Comparison of ENCODE assay signal across 20 cellular contexts in genomic region chr9:38185647-38186371, GRCh38.
"Had no signal": no experiment of that assay in that cellular context is flagged by ENCODE, and none has a peak within 500 bp of the region (broad histone marks: within the 10 kb centered on the region; RNA-seq: fewer than 3 reads in every experiment).

No MANE protein-coding gene starts in this region.

- H3K4me1 Mint-ChIP-seq: naive thymus-derived CD8-positive, alpha-beta T cell; stimulated activated naive B cell treated with anti-CD40 and anti-IgM and Interleukin-4, amounts not matched to agents 10 μg/mL and 1 μg/mL and 100 μg/mL, for 72 hours; stimulated activated naive CD8-positive, alpha-beta T cell treated with anti-CD3 and anti-CD28 coated beads, Interleukin-15, amount 100 ng/mL, for 72 hours had no signal

- H3K36me3 ChIP-seq: heart right ventricle, neutrophil, right lobe of liver, tibial nerve, upper lobe of right lung, vagina had no signal

- H3K4me3 ChIP-seq: dorsolateral prefrontal cortex, heart right ventricle, mucosa of descending colon, psoas muscle, right lobe of liver, testis, tibial nerve, upper lobe of right lung, vagina had no signal

- H3K4me3 Mint-ChIP-seq: naive thymus-derived CD8-positive, alpha-beta T cell; stimulated activated naive B cell treated with anti-CD40 and anti-IgM and Interleukin-4, amounts not matched to agents 10 μg/mL and 1 μg/mL and 100 μg/mL, for 72 hours; stimulated activated naive CD8-positive, alpha-beta T cell treated with anti-CD3 and anti-CD28 coated beads, Interleukin-15, amount 100 ng/mL, for 72 hours had no signal

- DNase-seq: dorsolateral prefrontal cortex; effector CD8-positive, alpha-beta T cell; heart right ventricle; hypothalamus; kidney glomerular epithelial cell; mucosa of descending colon; naive thymus-derived CD8-positive, alpha-beta T cell; psoas muscle; retina; right lobe of liver; stimulated activated CD4-positive, alpha-beta T cell treated with anti-CD3 and anti-CD28 coated beads, Interleukin-4, amount 100 ng/mL, for 1 hour; stimulated activated naive B cell treated with anti-CD40 and anti-IgM and Interleukin-4, amounts not matched to agents 10 μg/mL and 1 μg/mL and 100 μg/mL, for 72 hours; stimulated activated naive CD8-positive, alpha-beta T cell treated with anti-CD3 and anti-CD28 coated beads, Interleukin-15, amount 100 ng/mL, for 72 hours; testis; upper lobe of right lung had no signal

- H3K27ac Mint-ChIP-seq: naive thymus-derived CD8-positive, alpha-beta T cell; stimulated activated naive B cell treated with anti-CD40 and anti-IgM and Interleukin-4, amounts not matched to agents 10 μg/mL and 1 μg/mL and 100 μg/mL, for 72 hours; stimulated activated naive CD8-positive, alpha-beta T cell treated with anti-CD3 and anti-CD28 coated beads, Interleukin-15, amount 100 ng/mL, for 72 hours had no signal

- H3K9me3 Mint-ChIP-seq: naive thymus-derived CD8-positive, alpha-beta T cell; stimulated activated naive CD8-positive, alpha-beta T cell treated with anti-CD3 and anti-CD28 coated beads, Interleukin-15, amount 100 ng/mL, for 72 hours had no signal

- H3K4me1 ChIP-seq: heart right ventricle, psoas muscle, right lobe of liver, testis, tibial nerve, upper lobe of right lung, vagina had no signal

- H3K36me3 Mint-ChIP-seq: naive thymus-derived CD8-positive, alpha-beta T cell; stimulated activated naive B cell treated with anti-CD40 and anti-IgM and Interleukin-4, amounts not matched to agents 10 μg/mL and 1 μg/mL and 100 μg/mL, for 72 hours had no signal

- ATAC-seq: heart right ventricle; mucosa of descending colon; naive thymus-derived CD8-positive, alpha-beta T cell; psoas muscle; right lobe of liver; stimulated activated naive B cell treated with anti-CD40 and anti-IgM and Interleukin-4, amounts not matched to agents 10 μg/mL and 1 μg/mL and 100 μg/mL, for 72 hours; stimulated activated naive CD8-positive, alpha-beta T cell treated with anti-CD3 and anti-CD28 coated beads, Interleukin-15, amount 100 ng/mL, for 72 hours; upper lobe of right lung had no signal

- H3K27ac ChIP-seq: dorsolateral prefrontal cortex, heart right ventricle, neutrophil, psoas muscle, right lobe of liver, testis, tibial nerve, upper lobe of right lung, vagina had no signal

- H3K9me3 ChIP-seq: mucosa of descending colon, neutrophil, psoas muscle, right lobe of liver, testis, tibial nerve, upper lobe of right lung, vagina had no signal

- H3K27me3 ChIP-seq: neutrophil, right lobe of liver, testis, tibial nerve, upper lobe of right lung, vagina had no signal

- FAIRE-seq: frontal cortex, islet of Langerhans had no signal
